14 cellular contexts compared by ENCODE assay signal in the genomic region with DNA sequence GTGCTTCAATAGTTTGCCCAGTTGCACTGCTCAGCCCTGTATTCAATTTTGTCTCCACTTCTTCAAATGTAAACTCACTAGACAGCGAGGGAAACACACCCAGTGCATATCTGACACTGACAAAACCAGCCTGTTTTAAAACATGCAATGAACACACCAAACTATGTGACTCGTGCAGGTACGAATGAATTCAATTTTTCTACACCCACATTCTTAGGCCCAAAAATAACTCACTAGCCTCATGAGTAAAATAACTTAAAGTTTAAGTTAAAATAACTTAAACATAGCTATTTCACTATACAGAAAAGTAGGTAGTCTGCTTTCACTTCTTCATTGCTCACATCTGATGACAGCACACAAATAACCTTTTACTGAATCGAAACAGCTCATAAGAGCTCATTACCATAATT.
A peak's percentile ranks its signal among the peaks of the same experiment; 100 is the strongest.
DNase-seq lines count a peak whose midpoint lies in the region; ATAC-seq and TF ChIP-seq lines count a peak whose summit lies in the region.
"Had no signal": no experiment of that assay in that cellular context is flagged by ENCODE, and none has a peak within 500 bp of the region (broad histone marks: within the 10 kb centered on the region; RNA-seq: fewer than 3 reads in every experiment).

No MANE protein-coding gene starts in this region.

- peaks cover 4% of the 10 kb centered on the region for H3K36me3 ChIP-seq in GM06990 (ENCODE audit: control insufficient read depth, insufficient read depth, low read length)

- TF ChIP-seq CTCF in GM06990 (IDR thresholded peaks at IDR 0.05; ENCODE audit: insufficient read depth, low read length, poor library complexity, severe bottlenecking), result no peak

- peak; percentile 31 for DNase-seq in GM06990 (ENCODE audit: extremely low read depth, insufficient read length)
- DNase-seq in amygdala (lab: John Stamatoyannopoulos, UW), result no peak
- no peak for DNase-seq in GM19238 (ENCODE audit: insufficient read length, low spot score)
- DNase-seq in NCI-H510A treated with DMSO at 0.1 percent for 48 hours (lab: John Stamatoyannopoulos, UW), result no peak
- no peak for DNase-seq in retina
- DNase-seq: activated CD4-positive, alpha-beta T cell treated with anti-CD3 and anti-CD28 coated beads, Interleukin-2, amount 10 ng/mL, durations not matched to agents 24 days and 14 days; DMS79; NCI-H1694; stimulated activated CD4-positive, alpha-beta T cell treated with anti-CD3 and anti-CD28 coated beads, Interleukin-12 subunit alpha, Interleukin-12 subunit beta, amount 100 ng/mL, for 4 hours; SW 1271 had no signal

- ATAC-seq in GM19395 (IDR thresholded peaks at IDR 0.05; ENCODE audit: unreplicated experiment) (peak; percentile 85), HG02763 (IDR thresholded peaks at IDR 0.05; ENCODE audit: unreplicated experiment) (peak; percentile 81), HG03520 (IDR thresholded peaks at IDR 0.05; ENCODE audit: unreplicated experiment) (peak; percentile 84)

- H3K27me3 ChIP-seq in GM06990 (replicated peaks; ENCODE audit: control insufficient read depth, insufficient read depth, low read length), result no peaks in the 10 kb centered on the region
- H3K27me3 ChIP-seq: neutrophil had no signal

- no peak overlapping the region for H3K4me3 ChIP-seq in GM06990 (replicated peaks; ENCODE audit: low read depth, low read length)
